In genomic region chr15:94526071-94526689, GRCh38 we compare ENCODE assay signal across 9 cellular contexts.
A peak's percentile ranks its signal among the peaks of the same experiment; 100 is the strongest.
DNase-seq lines count a peak whose midpoint lies in the region; ATAC-seq, FAIRE-seq and TF ChIP-seq lines count a peak whose summit lies in the region.
"Had no signal": no experiment of that assay in that cellular context is flagged by ENCODE, and none has a peak within 500 bp of the region (broad histone marks: within the 10 kb centered on the region; RNA-seq: fewer than 3 reads in every experiment).

No MANE protein-coding gene starts in this region.

- no peaks in the 10 kb centered on the region for H3K4me1 Mint-ChIP-seq in activated CD4-positive, alpha-beta T cell treated with anti-CD3 and anti-CD28 coated beads for 36 hours

- no peaks in the 10 kb centered on the region for H3K9me3 Mint-ChIP-seq in activated CD4-positive, alpha-beta T cell treated with anti-CD3 and anti-CD28 coated beads for 36 hours (ENCODE audit: low read depth)

- H3K9me2 ChIP-seq in MM.1S (replicated peaks; ENCODE audit: insufficient read depth, low read length) = no peaks in the 10 kb centered on the region

- H3K27me3 ChIP-seq in BE2C = no peaks in the 10 kb centered on the region
- no peaks in the 10 kb centered on the region for H3K27me3 ChIP-seq in MM.1S (replicated peaks; ENCODE audit: insufficient read depth, low read length)
- H3K27me3 ChIP-seq in foreskin keratinocyte = no peaks in the 10 kb centered on the region

- no peak overlapping the region for H3K9ac ChIP-seq in MM.1S (ENCODE audit: low read length)

- peak; percentile 88 for ATAC-seq in GM21360 (IDR thresholded peaks at IDR 0.05; ENCODE audit: unreplicated experiment)
- peak; percentile 68 for ATAC-seq in foreskin keratinocyte
- ATAC-seq in activated CD4-positive, alpha-beta T cell treated with anti-CD3 and anti-CD28 coated beads for 36 hours = no peak
- no peak for ATAC-seq in HG03565 (IDR thresholded peaks at IDR 0.05; ENCODE audit: unreplicated experiment)
- no peak for ATAC-seq in HG03280 (IDR thresholded peaks at IDR 0.05; ENCODE audit: unreplicated experiment)

- H2AFZ ChIP-seq in MM.1S (ENCODE audit: low read length) = no peak overlapping the region

- no peak overlapping the region for H3K4me3 ChIP-seq in BE2C (ENCODE audit: low read depth, low read length)
- H3K4me3 ChIP-seq in MM.1S (ENCODE audit: low read length) = no peak overlapping the region

- TF ChIP-seq POLR2A in GM12891 (IDR thresholded peaks at IDR 0.05; ENCODE audit: low read depth, low read length) = no peak

- no peak overlapping the region for H3K27ac Mint-ChIP-seq in activated CD4-positive, alpha-beta T cell treated with anti-CD3 and anti-CD28 coated beads for 36 hours

- H3K4me2 ChIP-seq in MM.1S (ENCODE audit: low read depth, low read length) = no peak overlapping the region

- H3K36me3 ChIP-seq in BE2C (no peaks in the 10 kb centered on the region), MM.1S (replicated peaks; ENCODE audit: insufficient read depth, low read length) (no peaks in the 10 kb centered on the region)

- no peak for FAIRE-seq in GM12891 (lab: Jason Lieb, UNC)

- CTCF ChIA-PET in activated CD4-positive, alpha-beta T cell treated with anti-CD3 and anti-CD28 coated beads for 36 hours (lab: Charles Lee) = interaction anchor here (1.4 kb wide), 1 partner anchor 91 kb away, joined by 3 read pairs; no protein-coding TSS in a partner anchor

- DNase-seq in BE2C (no peak), MM.1S (no peak), foreskin keratinocyte (no peak), GM12891 (ENCODE audit: insufficient read length, low spot score) (no peak)
- DNase-seq in activated CD4-positive, alpha-beta T cell treated with anti-CD3 and anti-CD28 coated beads for 36 hours = no peak
- DNase-seq: stimulated activated CD4-positive, alpha-beta T cell treated with anti-CD3 and anti-CD28 coated beads, Interleukin-15, amount 100 ng/mL, for 24 hours had no signal

- H3K9me3 ChIP-seq in BE2C (no peaks in the 10 kb centered on the region), MM.1S (replicated peaks; ENCODE audit: insufficient read depth, low read length) (no peaks in the 10 kb centered on the region)

- H3F3A ChIP-seq in MM.1S (ENCODE audit: insufficient read depth, low read length) = no peaks in the 10 kb centered on the region

- peak; percentile 67 for TF ChIP-seq CTCF in BE2C (IDR thresholded peaks at IDR 0.05; ENCODE audit: low read depth, low read length)
- TF ChIP-seq CTCF in MM.1S (IDR thresholded peaks at IDR 0.05; ENCODE audit: low read length) = peak; percentile 33
- peak; percentile 46 for TF ChIP-seq CTCF in foreskin keratinocyte (conservative IDR thresholded peaks at IDR 0.05)

- H3K27me3 Mint-ChIP-seq in activated CD4-positive, alpha-beta T cell treated with anti-CD3 and anti-CD28 coated beads for 36 hours = peaks cover 2% of the 10 kb centered on the region

- H3K79me2 ChIP-seq in MM.1S (ENCODE audit: low read length) = no peaks in the 10 kb centered on the region

- intact Hi-C loops in activated CD4-positive, alpha-beta T cell treated with anti-CD3 and anti-CD28 coated beads for 36 hours (cut with DNase I, micrococcal nuclease) = no loop called here

- H3K36me3 Mint-ChIP-seq in activated CD4-positive, alpha-beta T cell treated with anti-CD3 and anti-CD28 coated beads for 36 hours (ENCODE audit: low read depth) = no peaks in the 10 kb centered on the region

- POLR2A ChIA-PET in activated CD4-positive, alpha-beta T cell treated with anti-CD3 and anti-CD28 coated beads for 36 hours (lab: Charles Lee) = no interaction called here

- H3K4me1 ChIP-seq in BE2C = peaks cover 8% of the 10 kb centered on the region
- H3K4me1 ChIP-seq in MM.1S (ENCODE audit: low read length) = no peaks in the 10 kb centered on the region
- no peaks in the 10 kb centered on the region for H3K4me1 ChIP-seq in foreskin keratinocyte

- H3K27ac ChIP-seq in MM.1S (ENCODE audit: low read length) (no peak overlapping the region), foreskin keratinocyte (no peak overlapping the region)

- H4K20me1 ChIP-seq in MM.1S (ENCODE audit: insufficient read depth, low read length) = no peaks in the 10 kb centered on the region

- no peak overlapping the region for H3K4me3 Mint-ChIP-seq in activated CD4-positive, alpha-beta T cell treated with anti-CD3 and anti-CD28 coated beads for 36 hours

TF ChIP-seq in GM12891, 5 proteins besides CTCF, POLR2A, EP300 and RAD21:
- TF ChIP-seq SPI1 (IDR thresholded peaks at IDR 0.05; ENCODE audit: low read depth, low read length) (no peak), TAF1 (IDR thresholded peaks at IDR 0.05; ENCODE audit: low read depth, low read length) (no peak), POU2F2 (IDR thresholded peaks at IDR 0.05; ENCODE audit: low read depth, low read length) (no peak), POLR2AphosphoS5 (IDR thresholded peaks at IDR 0.05; ENCODE audit: low read depth, low read length) (no peak), PAX5 (IDR thresholded peaks at IDR 0.05; ENCODE audit: insufficient read depth, low read length, severe bottlenecking) (no peak)

Comparison
In these comparisons a context has a peak if more than half of its experiments do, and no peak if none do; other contexts are left out.
1. ATAC-seq: peak in GM21360 (single experiment) and foreskin keratinocyte (single experiment); none in activated CD4-positive, alpha-beta T cell treated with anti-CD3 and anti-CD28 coated beads for 36 hours (single experiment), HG03565 (single experiment) and HG03280 (single experiment).
2. Peak in every context shown above with its lines, with median percentiles within 50 percentile points of each other: CTCF ChIP-seq.